20 cellular contexts compared by ENCODE assay signal in the genomic region with DNA sequence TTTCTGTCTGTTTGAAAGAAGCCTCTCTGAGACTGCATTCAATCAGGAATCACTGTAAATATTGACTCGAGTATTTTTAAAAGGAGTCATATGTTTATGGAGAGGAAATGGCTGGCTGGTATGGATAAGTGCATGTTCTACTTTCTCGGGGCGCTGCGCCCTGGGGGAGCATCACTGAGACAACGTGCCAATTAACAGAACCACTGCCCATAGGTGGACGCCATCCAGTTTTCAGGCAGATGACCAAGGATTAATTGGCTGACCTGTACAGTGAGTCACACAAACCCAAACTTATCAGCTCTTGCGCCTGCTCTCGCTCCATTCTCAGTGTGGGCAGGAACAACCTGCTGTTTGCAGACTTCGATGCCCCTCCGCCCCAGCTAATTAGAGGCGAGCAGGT.
DNase-seq lines count a peak whose midpoint lies in the region; ATAC-seq and TF ChIP-seq lines count a peak whose summit lies in the region.
"Had no signal": no experiment of that assay in that cellular context is flagged by ENCODE, and none has a peak within 500 bp of the region (broad histone marks: within the 10 kb centered on the region; RNA-seq: fewer than 3 reads in every experiment).

No MANE protein-coding gene starts in this region.

- peak overlapping the region; percentile 51 for H4K8ac ChIP-seq in mesenchymal stem cell (ENCODE audit: low read length)

- H3K27ac ChIP-seq in mesenchymal stem cell (ENCODE audit: low read length, poor library complexity, severe bottlenecking) = no peak overlapping the region
- H3K27ac ChIP-seq: cardiac muscle cell, hepatocyte had no signal

- H3K9ac ChIP-seq in mesenchymal stem cell (ENCODE audit: low read length) = no peak overlapping the region

- DNase-seq in ELR (ENCODE audit: low read depth) (peak; percentile 23), NCI-H748 (lab: John Stamatoyannopoulos, UW; ENCODE audit: unreplicated experiment) (peak; percentile 77), choroid plexus epithelial cell (ENCODE audit: low read depth) (peak; percentile 16), mesenchymal stem cell (peak; percentile 19), NCI-H1105 treated with DMSO at 0.1 percent for 48 hours (lab: John Stamatoyannopoulos, UW) (no peak)
- no peak for DNase-seq in stimulated activated CD4-positive, alpha-beta T cell treated with anti-CD3 and anti-CD28 coated beads, Interleukin-1b, Interleukin-23, amount 100 ng/mL, for 48 hours
- DNase-seq: activated CD4-positive, CD25-positive, alpha-beta regulatory T cell; activated CD8-positive, alpha-beta T cell treated with anti-CD3 and anti-CD28 coated beads, Interleukin-2, amount 10 ng/mL, durations not matched to agents 7 days and 5 days; activated naive CD8-positive, alpha-beta T cell treated with anti-CD3 and anti-CD28 coated beads, Interleukin-2, amount 10 ng/mL, durations not matched to agents 7 days and 5 days; activated T-cell treated with anti-CD3 and anti-CD28 coated beads, Interleukin-2, amount 50 U/mL, for 72 hours; effector CD4-positive, alpha-beta T cell; NCI-H1436; NK-92 treated with Interleukin-12 subunit alpha and Interleukin-12 subunit beta, amount 100 ng/mL, for 24 hours; occipital lobe; SHP77; T-helper 2 cell had no signal

- H3K18ac ChIP-seq in mesenchymal stem cell (ENCODE audit: low read depth in 1 of 2, low read length in 2 of 2) = peak overlapping the region in 1 of 2 experiments; percentile 3

- H3K4me3 ChIP-seq in choroid plexus epithelial cell (ENCODE audit: low read depth, low read length) (no peak overlapping the region), mesenchymal stem cell (ENCODE audit: insufficient read depth in 1 of 2, low read depth in 1 of 2, low read length in 2 of 2) (no peak overlapping the region)
- H3K4me3 ChIP-seq: cardiac muscle cell, hepatocyte had no signal

- H2BK120ac ChIP-seq in mesenchymal stem cell (ENCODE audit: low read depth, low read length) = no peak overlapping the region

- ATAC-seq in esophagus mucosa (no peak), GM19463 (IDR thresholded peaks at IDR 0.05; ENCODE audit: unreplicated experiment) (no peak)
- ATAC-seq: activated CD8-positive, alpha-beta T cell treated with anti-CD3 and anti-CD28 coated beads, Interleukin-2, amount 10 ng/mL, durations not matched to agents 7 days and 5 days; activated T-cell treated with anti-CD3 and anti-CD28 coated beads, Interleukin-2, amount 50 U/mL, for 72 hours had no signal

- H4K91ac ChIP-seq in mesenchymal stem cell (ENCODE audit: low read length) = no peak overlapping the region

- H3K9me3 ChIP-seq in mesenchymal stem cell (ENCODE audit: control insufficient read depth, low read length) = no peaks in the 10 kb centered on the region

- H3K23ac ChIP-seq in mesenchymal stem cell (ENCODE audit: low read length in 2 of 2) = no peak overlapping the region

- H3K4me1 ChIP-seq in mesenchymal stem cell (ENCODE audit: control insufficient read depth, insufficient read depth, low read depth, low read length) = peaks cover 9% of the 10 kb centered on the region

- no peak overlapping the region for H2AFZ ChIP-seq in mesenchymal stem cell (ENCODE audit: low read depth, low read length)
- H2AFZ ChIP-seq: hepatocyte had no signal

- 75% methylated on average over 11 of the region's 11 CpGs for WGBS in mesenchymal stem cell

- H3K36me3 ChIP-seq in mesenchymal stem cell (ENCODE audit: control insufficient read depth in 1 of 2, insufficient read depth in 2 of 2, low read depth in 1 of 2, low read length in 2 of 2) = no peaks in the 10 kb centered on the region
- H3K36me3 ChIP-seq: cardiac muscle cell had no signal

- H3K14ac ChIP-seq in mesenchymal stem cell (ENCODE audit: low read length in 2 of 2) = no peak overlapping the region

- no peak overlapping the region for H2BK5ac ChIP-seq in mesenchymal stem cell (ENCODE audit: low read depth, low read length, poor library complexity, severe bottlenecking)

- no peak overlapping the region for H2BK12ac ChIP-seq in mesenchymal stem cell (ENCODE audit: low read length in 2 of 2)

- no peak overlapping the region for H3K4me2 ChIP-seq in mesenchymal stem cell (ENCODE audit: low read length, poor library complexity, severe bottlenecking)
- H3K4me2 ChIP-seq: hepatocyte had no signal

- no peak overlapping the region for H3K4ac ChIP-seq in mesenchymal stem cell (ENCODE audit: low read depth in 1 of 2, low read length in 2 of 2)

- no peaks in the 10 kb centered on the region for H3K27me3 ChIP-seq in mesenchymal stem cell (ENCODE audit: control insufficient read depth in 1 of 2, insufficient read depth in 1 of 2, low read length in 2 of 2)
- H3K27me3 ChIP-seq: cardiac muscle cell, hepatocyte had no signal

- no peak for TF ChIP-seq CTCF in choroid plexus epithelial cell (conservative IDR thresholded peaks at IDR 0.05; ENCODE audit: low read depth, low read length)

- no peak overlapping the region for H2BK15ac ChIP-seq in mesenchymal stem cell (ENCODE audit: low read depth, poor library complexity, severe bottlenecking)

- H2AK5ac ChIP-seq in mesenchymal stem cell (ENCODE audit: low read length, severe bottlenecking) = no peak overlapping the region

- no peaks in the 10 kb centered on the region for H3K79me1 ChIP-seq in mesenchymal stem cell (replicated peaks; ENCODE audit: low read length, poor library complexity, severe bottlenecking)

Comparison
In these comparisons a context has a peak if more than half of its experiments do, and no peak if none do; other contexts are left out.
1. DNase-seq: peak in ELR (single experiment), NCI-H748 (single experiment), choroid plexus epithelial cell (single experiment) and mesenchymal stem cell (single experiment); none in stimulated activated CD4-positive, alpha-beta T cell treated with anti-CD3 and anti-CD28 coated beads, Interleukin-1b, Interleukin-23, amount 100 ng/mL, for 48 hours (single experiment) and NCI-H1105 treated with DMSO at 0.1 percent for 48 hours (single experiment).